Comparison of ENCODE assay signal across 10 cellular contexts in genomic region chr19:33438987-33439781, GRCh38.
"Had no signal": no experiment of that assay in that cellular context is flagged by ENCODE, and none has a peak within 500 bp of the region (broad histone marks: within the 10 kb centered on the region; RNA-seq: fewer than 3 reads in every experiment).

No MANE protein-coding gene starts in this region.

- H3K4me1 ChIP-seq: adrenal gland, transverse colon had no signal

- DNase-seq: activated CD4-positive, alpha-beta memory T cell treated with anti-CD3 and anti-CD28 coated beads for 36 hours; activated naive CD4-positive, alpha-beta T cell treated with anti-CD3 and anti-CD28 coated beads for 36 hours; activated T-cell treated with anti-CD3 and anti-CD28 coated beads, Interleukin-2, amount 50 U/mL, for 4 hours; adrenal gland; endodermal cell; erythroblast; stimulated activated CD4-positive, alpha-beta T cell treated with anti-CD3 and anti-CD28 coated beads, Interleukin-2, amount 100 ng/mL, for 24 hours; stimulated activated naive CD4-positive, alpha-beta T cell; transverse colon had no signal

- H3K27me3 ChIP-seq: adrenal gland, neural progenitor cell, transverse colon had no signal

- ATAC-seq: activated T-cell treated with anti-CD3 and anti-CD28 coated beads, Interleukin-2, amount 50 U/mL, for 4 hours had no signal

- H3K27ac ChIP-seq: adrenal gland, neural progenitor cell, transverse colon had no signal

- H3K4me3 ChIP-seq: adrenal gland, neural progenitor cell, transverse colon had no signal

- H3K9me3 ChIP-seq: adrenal gland, transverse colon had no signal

- H3K36me3 ChIP-seq: adrenal gland, neural progenitor cell, transverse colon had no signal
